1 cellular context compared by ENCODE assay signal in genomic region chr10:3778708-3779108, GRCh38.
TF ChIP-seq lines count a peak whose summit lies in the region.

No MANE protein-coding gene starts in this region.

TF ChIP-seq in HCT116, 20 proteins besides CTCF, POLR2A, EP300 and RAD21 (continued from another document):
- TF ChIP-seq, protein P1, sequence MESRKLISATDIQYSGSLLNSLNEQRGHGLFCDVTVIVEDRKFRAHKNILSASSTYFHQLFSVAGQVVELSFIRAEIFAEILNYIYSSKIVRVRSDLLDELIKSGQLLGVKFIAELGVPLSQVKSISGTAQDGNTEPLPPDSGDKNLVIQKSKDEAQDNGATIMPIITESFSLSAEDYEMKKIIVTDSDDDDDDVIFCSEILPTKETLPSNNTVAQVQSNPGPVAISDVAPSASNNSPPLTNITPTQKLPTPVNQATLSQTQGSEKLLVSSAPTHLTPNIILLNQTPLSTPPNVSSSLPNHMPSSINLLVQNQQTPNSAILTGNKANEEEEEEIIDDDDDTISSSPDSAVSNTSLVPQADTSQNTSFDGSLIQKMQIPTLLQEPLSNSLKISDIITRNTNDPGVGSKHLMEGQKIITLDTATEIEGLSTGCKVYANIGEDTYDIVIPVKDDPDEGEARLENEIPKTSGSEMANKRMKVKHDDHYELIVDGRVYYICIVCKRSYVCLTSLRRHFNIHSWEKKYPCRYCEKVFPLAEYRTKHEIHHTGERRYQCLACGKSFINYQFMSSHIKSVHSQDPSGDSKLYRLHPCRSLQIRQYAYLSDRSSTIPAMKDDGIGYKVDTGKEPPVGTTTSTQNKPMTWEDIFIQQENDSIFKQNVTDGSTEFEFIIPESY (IDR thresholded peaks at IDR 0.05; ENCODE audit: extremely low read depth, insufficient replicate concordance, low read length) = no peak
- TF ChIP-seq, protein P2, sequence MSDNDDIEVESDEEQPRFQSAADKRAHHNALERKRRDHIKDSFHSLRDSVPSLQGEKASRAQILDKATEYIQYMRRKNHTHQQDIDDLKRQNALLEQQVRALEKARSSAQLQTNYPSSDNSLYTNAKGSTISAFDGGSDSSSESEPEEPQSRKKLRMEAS (IDR thresholded peaks at IDR 0.05) = no peak
TF ChIP-seq in HCT116: peak in this region for 0.
